Comparison of ENCODE assay signal across 10 cellular contexts in genomic region chr15:88605507-88606436, GRCh38. TPM values are rescaled to one million over a fixed set of nuclear protein-coding genes. Genes with fewer than 3 reads are reported as not detected.
A peak's percentile ranks its signal among the peaks of the same experiment; 100 is the strongest.
DNase-seq lines count a peak whose midpoint lies in the region; ATAC-seq and TF ChIP-seq lines count a peak whose summit lies in the region.
"Had no signal": no experiment of that assay in that cellular context is flagged by ENCODE, and none has a peak within 500 bp of the region (broad histone marks: within the 10 kb centered on the region; RNA-seq: fewer than 3 reads in every experiment).

No MANE protein-coding gene starts in this region.

- peaks cover 27% of the 10 kb centered on the region for H3K4me1 Mint-ChIP-seq in endothelial cell (ENCODE audit: unreplicated experiment)
- peaks cover 57% of the 10 kb centered on the region for H3K4me1 Mint-ChIP-seq in neural crest cell

- peak; percentile 71 for DNase-seq in DMS 273 (lab: John Stamatoyannopoulos, UW; ENCODE audit: unreplicated experiment)
- no peak for DNase-seq in DMS 273 treated with DMSO at 0.1 percent for 48 hours (lab: John Stamatoyannopoulos, UW)
- peak; percentile 43 for DNase-seq in T-helper 9 cell
- peak; percentile 61 for DNase-seq in endothelial cell (ENCODE audit: low spot score)
- DNase-seq in neural crest cell (ENCODE audit: low read depth, low spot score), result peak; percentile 44
- DNase-seq in ascending aorta (ENCODE audit: low spot score in 2 of 2), result no peak
- no peak for DNase-seq in NCI-H226

- no peaks in the 10 kb centered on the region for H3K9me3 ChIP-seq in ascending aorta

- H3K27ac Mint-ChIP-seq in endothelial cell (ENCODE audit: unreplicated experiment), result no peak overlapping the region
- no peak overlapping the region for H3K27ac Mint-ChIP-seq in neural crest cell (ENCODE audit: unreplicated experiment)

- H3K4me1 ChIP-seq in ascending aorta, result no peaks in the 10 kb centered on the region

- H3K27me3 ChIP-seq in ascending aorta, result peaks cover 17% of the 10 kb centered on the region

- no peak overlapping the region for H3K4me3 ChIP-seq in ascending aorta

- TF ChIP-seq CTCF in endothelial cell (IDR thresholded peaks at IDR 0.05; ENCODE audit: unreplicated experiment) (no peak), neural crest cell (conservative IDR thresholded peaks at IDR 0.05) (no peak), ascending aorta (IDR thresholded peaks at IDR 0.05) (no peak)

- H3K27ac ChIP-seq in ascending aorta, result no peak overlapping the region
- H3K27ac ChIP-seq: 22Rv1, KMS-11 had no signal

- H3K9me3 Mint-ChIP-seq in endothelial cell (ENCODE audit: unreplicated experiment) (no peaks in the 10 kb centered on the region), neural crest cell (no peaks in the 10 kb centered on the region)

- peaks cover 4% of the 10 kb centered on the region for H3K36me3 Mint-ChIP-seq in endothelial cell (ENCODE audit: low read depth, unreplicated experiment)
- no peaks in the 10 kb centered on the region for H3K36me3 Mint-ChIP-seq in neural crest cell (ENCODE audit: low read depth)

- H3K36me3 ChIP-seq in ascending aorta, result no peaks in the 10 kb centered on the region

- intact Hi-C loops in ascending aorta (cut with DNase I), result no loop called here

- no peak for ATAC-seq in HG03196 (IDR thresholded peaks at IDR 0.05; ENCODE audit: unreplicated experiment)

- H3K4me3 Mint-ChIP-seq in endothelial cell (ENCODE audit: unreplicated experiment), result peak overlapping the region; percentile 45
- H3K4me3 Mint-ChIP-seq in neural crest cell, result peak overlapping the region; percentile 78

- H3K27me3 Mint-ChIP-seq in endothelial cell (ENCODE audit: unreplicated experiment), result peaks cover 16% of the 10 kb centered on the region
- H3K27me3 Mint-ChIP-seq in neural crest cell (ENCODE audit: low read depth), result peaks cover 95% of the 10 kb centered on the region

RNA-seq across cellular contexts. Expression of gene AEN, which starts 15.4 kb away (rescaled TPM):
- total RNA-seq in endothelial cell (ENCODE audit: unreplicated experiment) (31.5 TPM), neural crest cell (45.7 and 47.9 TPM in 2 replicates), ascending aorta (13.5 TPM)

RNA-seq across cellular contexts. Expression of gene ISG20, which starts 33.0 kb away (rescaled TPM):
- total RNA-seq in endothelial cell (ENCODE audit: unreplicated experiment) (6.6 TPM), neural crest cell (1.1 and 1.5 TPM in 2 replicates), ascending aorta (5.3 TPM)

RNA-seq across cellular contexts. Expression of gene DET1, which starts 59.3 kb away (rescaled TPM):
- 4.4 TPM for total RNA-seq in endothelial cell (ENCODE audit: unreplicated experiment)
- total RNA-seq in neural crest cell, result 14.0 and 16.1 TPM in 2 replicates
- 1.6 TPM for total RNA-seq in ascending aorta

Comparison
In these comparisons a context has a peak if more than half of its experiments do, and no peak if none do; other contexts are left out.
1. DNase-seq: peak in DMS 273 (single experiment), T-helper 9 cell (single experiment), endothelial cell (single experiment) and neural crest cell (single experiment); none in DMS 273 treated with DMSO at 0.1 percent for 48 hours (single experiment), ascending aorta (0 of 2) and NCI-H226 (single experiment).